In genomic region chrX:41086627-41086932, GRCh38 we compare ENCODE assay signal across 8 cellular contexts. TPM values are rescaled to one million over a fixed set of nuclear protein-coding genes. Genes with fewer than 3 reads are reported as not detected.
DNase-seq lines count a peak whose midpoint lies in the region; FAIRE-seq and TF ChIP-seq lines count a peak whose summit lies in the region.

No MANE protein-coding gene starts in this region.

- H3K9me3 ChIP-seq in keratinocyte (ENCODE audit: control insufficient read depth, low read depth, low read length) = no peaks in the 10 kb centered on the region
- no peaks in the 10 kb centered on the region for H3K9me3 ChIP-seq in suprapubic skin

- WGBS in suprapubic skin = 10% methylated on average over 7 of the region's 11 CpGs

- FAIRE-seq in keratinocyte (lab: Jason Lieb, UNC) = no peak
- FAIRE-seq in GM12892 (lab: Jason Lieb, UNC) = no peak

- H3K4me1 Mint-ChIP-seq in activated T-helper 2 cell treated with anti-CD3 and anti-CD28 coated beads, Interferon-gamma antibody, Interleukin-2, Interleukin-4, amounts not matched to agents 10 μg/mL and 5 μg/mL and 100 μg/mL, durations not matched to agents 14 hours and 24 hours and 36 hours (ENCODE audit: low read depth) = peaks cover 27% of the 10 kb centered on the region

- H3K4me2 ChIP-seq in keratinocyte (ENCODE audit: control insufficient read depth, extremely low read depth, insufficient read depth, low read depth, low read length) = peak overlapping the region; percentile 86

- H3K79me2 ChIP-seq in keratinocyte (ENCODE audit: control insufficient read depth, insufficient read depth, low read length) = peaks cover 61% of the 10 kb centered on the region

- H3K4me1 ChIP-seq in keratinocyte (ENCODE audit: control insufficient read depth, extremely low read depth, insufficient read depth, low read length) = peaks cover 4% of the 10 kb centered on the region
- peaks cover 26% of the 10 kb centered on the region for H3K4me1 ChIP-seq in suprapubic skin

- no peak for TF ChIP-seq EP300 in suprapubic skin (IDR thresholded peaks at IDR 0.05)

- peak overlapping the region; percentile 94 to 98 (median 95) for H3K4me3 ChIP-seq in keratinocyte (ENCODE audit: control insufficient read depth in 2 of 3, extremely low read depth in 1 of 3, insufficient read depth in 2 of 3, low read depth in 1 of 3, low read length in 3 of 3)
- peak overlapping the region; percentile 83 for H3K4me3 ChIP-seq in suprapubic skin

- H4K20me1 ChIP-seq in keratinocyte (ENCODE audit: control insufficient read depth, extremely low read depth, insufficient read depth, low read length) = peaks cover 6% of the 10 kb centered on the region

- peak overlapping the region; percentile 99 for H3K9ac ChIP-seq in keratinocyte (ENCODE audit: control insufficient read depth, extremely low read depth, insufficient read depth, low read length)

- H3K9me1 ChIP-seq in keratinocyte (ENCODE audit: control insufficient read depth, extremely low read depth, insufficient read depth, low read length) = no peaks in the 10 kb centered on the region

- H3K27ac ChIP-seq in keratinocyte (ENCODE audit: control insufficient read depth, insufficient read depth, low read length) (peak overlapping the region; percentile 99), suprapubic skin (peak overlapping the region; percentile 94)

- H3K9me3 Mint-ChIP-seq in activated T-helper 2 cell treated with anti-CD3 and anti-CD28 coated beads, Interferon-gamma antibody, Interleukin-2, Interleukin-4, amounts not matched to agents 10 μg/mL and 5 μg/mL and 100 μg/mL, durations not matched to agents 14 hours and 24 hours and 36 hours = no peaks in the 10 kb centered on the region

- H3K4me3 Mint-ChIP-seq in activated T-helper 2 cell treated with anti-CD3 and anti-CD28 coated beads, Interferon-gamma antibody, Interleukin-2, Interleukin-4, amounts not matched to agents 10 μg/mL and 5 μg/mL and 100 μg/mL, durations not matched to agents 14 hours and 24 hours and 36 hours (ENCODE audit: low read depth) = peak overlapping the region; percentile 87

- H3K27me3 ChIP-seq in keratinocyte (ENCODE audit: control insufficient read depth, extremely low read depth, insufficient read depth, low read length) = no peaks in the 10 kb centered on the region
- no peaks in the 10 kb centered on the region for H3K27me3 ChIP-seq in suprapubic skin

- TF ChIP-seq CTCF in keratinocyte (optimal IDR thresholded peaks at IDR 0.05 in 1 of 3, IDR thresholded peaks at IDR 0.05 in 1 of 3, conservative IDR thresholded peaks at IDR 0.05 in 1 of 3; ENCODE audit: extremely low read depth in 1 of 3, insufficient read depth in 2 of 3, low read length in 3 of 3) (no peak), suprapubic skin (IDR thresholded peaks at IDR 0.05) (no peak)

- H2AFZ ChIP-seq in keratinocyte (ENCODE audit: control insufficient read depth, low read length) = peak overlapping the region; percentile 81

- intact Hi-C loops in activated T-helper 2 cell treated with anti-CD3 and anti-CD28 coated beads, Interferon-gamma antibody, Interleukin-2, Interleukin-4, amounts not matched to agents 10 μg/mL and 5 μg/mL and 100 μg/mL, durations not matched to agents 14 hours and 24 hours and 36 hours (cut with micrococcal nuclease) = loop anchor here (5.0 to 10.0 kb wide), 2 partner anchors 72 to 439 kb away; partner anchors contain the start of gene CXorf38

- no peaks in the 10 kb centered on the region for H3K27me3 Mint-ChIP-seq in activated T-helper 2 cell treated with anti-CD3 and anti-CD28 coated beads, Interferon-gamma antibody, Interleukin-2, Interleukin-4, amounts not matched to agents 10 μg/mL and 5 μg/mL and 100 μg/mL, durations not matched to agents 14 hours and 24 hours and 36 hours (ENCODE audit: low read depth)

- H3K27ac Mint-ChIP-seq in activated T-helper 2 cell treated with anti-CD3 and anti-CD28 coated beads, Interferon-gamma antibody, Interleukin-2, Interleukin-4, amounts not matched to agents 10 μg/mL and 5 μg/mL and 100 μg/mL, durations not matched to agents 14 hours and 24 hours and 36 hours = peak overlapping the region; percentile 80

- no peak for TF ChIP-seq POLR2A in suprapubic skin (IDR thresholded peaks at IDR 0.05)
- TF ChIP-seq POLR2A in GM12892 (IDR thresholded peaks at IDR 0.05; ENCODE audit: low read depth, low read length) = no peak

- dilution Hi-C loops in keratinocyte (cut with MboI; ENCODE audit: extremely low pct_ligation_motif_present, low sequenced_read_pairs) = no loop called here

- peak; percentile 3 for DNase-seq in activated gamma-delta T cell treated with anti-CD3 and anti-CD28 coated beads, Interleukin-2, amount 50 U/mL, for 16 hours (ENCODE audit: low read depth)
- DNase-seq in activated gamma-delta T cell (lab: John Stamatoyannopoulos, UW) = no peak
- peak; percentile 22 for DNase-seq in activated T-helper 2 cell treated with anti-CD3 and anti-CD28 coated beads, Interferon-gamma antibody, Interleukin-2, Interleukin-4, amounts not matched to agents 10 μg/mL and 5 μg/mL and 100 μg/mL, durations not matched to agents 14 hours and 24 hours and 36 hours (ENCODE audit: low spot score)
- DNase-seq in keratinocyte (ENCODE audit: low read depth, low spot score) = no peak
- DNase-seq in suprapubic skin (ENCODE audit: low spot score in 2 of 2) = no peak
- DNase-seq in hippocampal formation (lab: John Stamatoyannopoulos, UW) = no peak
- no peak for DNase-seq in GM12892 (ENCODE audit: insufficient read length)
- DNase-seq in dedifferentiated amniotic fluid mesenchymal stem cell (ENCODE audit: extremely low spot score) = no peak

- H3K36me3 Mint-ChIP-seq in activated T-helper 2 cell treated with anti-CD3 and anti-CD28 coated beads, Interferon-gamma antibody, Interleukin-2, Interleukin-4, amounts not matched to agents 10 μg/mL and 5 μg/mL and 100 μg/mL, durations not matched to agents 14 hours and 24 hours and 36 hours (ENCODE audit: low read depth) = peaks cover 17% of the 10 kb centered on the region

- H3K36me3 ChIP-seq in keratinocyte (ENCODE audit: control insufficient read depth in 2 of 2, extremely low read depth in 1 of 2, insufficient read depth in 2 of 2, low read length in 2 of 2) (peaks cover 0 to 1% of the 10 kb centered on the region in 2 experiments), suprapubic skin (no peaks in the 10 kb centered on the region)

RNA-seq across cellular contexts. Expression of gene USP9X, which starts 1.3 kb away (rescaled TPM):
- total RNA-seq in activated T-helper 2 cell treated with anti-CD3 and anti-CD28 coated beads, Interferon-gamma antibody, Interleukin-2, Interleukin-4, amounts not matched to agents 10 μg/mL and 5 μg/mL and 100 μg/mL, durations not matched to agents 14 hours and 24 hours and 36 hours = 53.4 and 54.4 TPM in 2 replicates
- 30.0 to 44.8 TPM (median 42.3 TPM) in 3 replicates for polyA plus RNA-seq in keratinocyte
- 59.7 TPM for polyA plus RNA-seq in keratinocyte (2011; ENCODE audit: low read depth)
- 21.3 and 40.9 TPM in 2 replicates for polyA plus RNA-seq in keratinocyte (2011; cell fraction: cytosol; rRNA removed)
- polyA plus RNA-seq in keratinocyte (2011; cell fraction: nucleus; rRNA removed) = 67.1 and 73.7 TPM in 2 replicates
- polyA plus RNA-seq in keratinocyte (2012; ENCODE audit: low replicate concordance) = 32.6 and 44.1 TPM in 2 replicates
- polyA minus RNA-seq in keratinocyte = 198 to 330 TPM (median 260 TPM) in 3 replicates
- polyA minus RNA-seq in keratinocyte (2011; cell fraction: cytosol; rRNA and poly(A)+ RNA removed) = 70.8 TPM
- 287 and 513 TPM in 2 replicates for polyA minus RNA-seq in keratinocyte (2011; cell fraction: nucleus; rRNA and poly(A)+ RNA removed)
- total RNA-seq in suprapubic skin = 10 to 100 TPM; 57.2 to 85.9 (median 65.2) TPM
- 30.4 TPM for polyA plus RNA-seq in GM12892 (2012; ENCODE audit: missing spikeins)

Comparison
In these comparisons a context has a peak if more than half of its experiments do, and no peak if none do; other contexts are left out.
1. DNase-seq: peak in activated gamma-delta T cell treated with anti-CD3 and anti-CD28 coated beads, Interleukin-2, amount 50 U/mL, for 16 hours (single experiment) and activated T-helper 2 cell treated with anti-CD3 and anti-CD28 coated beads, Interferon-gamma antibody, Interleukin-2, Interleukin-4, amounts not matched to agents 10 μg/mL and 5 μg/mL and 100 μg/mL, durations not matched to agents 14 hours and 24 hours and 36 hours (single experiment); none in activated gamma-delta T cell (single experiment), keratinocyte (single experiment), suprapubic skin (0 of 2), hippocampal formation (0 of 2), GM12892 (single experiment) and dedifferentiated amniotic fluid mesenchymal stem cell (single experiment).